9 cellular contexts compared by ENCODE assay signal in the genomic region with DNA sequence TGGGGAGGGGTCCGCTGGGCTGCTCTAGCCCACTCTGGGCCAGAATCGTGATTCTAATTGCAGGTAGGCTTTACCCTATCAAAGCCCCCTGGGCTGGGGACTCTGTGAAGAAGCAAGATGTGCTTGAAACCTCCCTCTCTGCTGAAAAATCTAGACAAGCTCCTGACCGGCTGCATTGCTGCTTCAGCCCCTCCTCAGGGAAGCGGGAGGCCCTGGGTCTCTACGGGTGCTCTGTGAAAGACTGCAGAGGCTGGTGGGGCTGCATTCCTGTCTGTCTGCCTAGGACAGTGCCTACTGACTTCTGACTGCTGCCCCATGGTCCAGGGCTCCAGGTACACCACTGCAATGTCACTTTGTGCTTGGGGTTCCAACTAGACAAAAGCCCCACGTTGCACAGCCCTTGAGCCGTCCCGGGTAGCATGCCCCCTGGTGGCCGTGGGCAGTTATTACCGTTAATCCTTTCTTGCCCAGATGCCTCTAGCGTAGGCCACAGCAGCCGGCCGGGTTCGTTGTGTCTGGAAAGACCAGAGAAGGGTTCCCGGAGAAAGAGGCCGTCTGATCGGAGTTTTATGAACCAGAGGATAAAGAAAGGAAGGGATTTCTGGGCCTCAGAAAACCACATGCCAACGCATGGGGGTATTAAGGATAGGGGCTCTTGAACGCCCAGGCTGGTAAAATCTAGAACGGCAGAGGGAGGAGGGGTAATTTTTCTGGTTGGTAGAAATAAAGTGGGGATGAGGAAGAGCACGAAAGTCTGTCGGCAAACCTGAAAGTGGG. TPM values are rescaled to one million over a fixed set of nuclear protein-coding genes. Genes with fewer than 3 reads are reported as not detected.
DNase-seq lines count a peak whose midpoint lies in the region; ATAC-seq and TF ChIP-seq lines count a peak whose summit lies in the region.
"Had no signal": no experiment of that assay in that cellular context is flagged by ENCODE, and none has a peak within 500 bp of the region (broad histone marks: within the 10 kb centered on the region; RNA-seq: fewer than 3 reads in every experiment).

No MANE protein-coding gene starts in this region.

- ATAC-seq in GM23338 (peak; percentile 90), natural killer cell (peak; percentile 53 to 78 (median 56)), thoracic aorta (ENCODE audit: insufficient number of reproducible peaks, low FRiP score, low read depth) (no peak)

- no peak for TF ChIP-seq POLR2A in sigmoid colon (IDR thresholded peaks at IDR 0.05)

- H3K27ac ChIP-seq in GM23338 (ENCODE audit: low read depth) (no peak overlapping the region), dorsolateral prefrontal cortex (no peak overlapping the region), thoracic aorta (no peak overlapping the region), sigmoid colon (no peak overlapping the region)

- H3K4me2 ChIP-seq in GM23338 = no peak overlapping the region

- intact Hi-C loops in dorsolateral prefrontal cortex (cut with DNase I) (loop anchor here in 1 of 2 donors (10.0 kb wide), 1 partner anchor 290 kb away; no protein-coding TSS in a partner anchor), natural killer cell (cut with micrococcal nuclease) (loop anchor here (2.0 to 10.0 kb wide), 2 partner anchors 292 to 1130 kb away; no protein-coding TSS in a partner anchor), sigmoid colon (cut with DNase I) (no loop called here)

- WGBS in sigmoid colon, 2 donors = 51 to 64% methylated on average over 22 of the region's 22 CpGs

- H3K4me1 ChIP-seq in GM23338 (ENCODE audit: insufficient read depth) = no peaks in the 10 kb centered on the region
- H3K4me1 ChIP-seq in thoracic aorta (ENCODE audit: control insufficient read depth in 1 of 2, low read depth in 2 of 2) = peaks cover 3 to 5% of the 10 kb centered on the region in 2 donors
- H3K4me1 ChIP-seq in sigmoid colon = no peaks in the 10 kb centered on the region

- DNase-seq in EH (ENCODE audit: low read depth) (peak; percentile 31), GM23338 (ENCODE audit: low spot score) (peak; percentile 86), NCI-H146 treated with DMSO at 0.1 percent for 48 hours (lab: John Stamatoyannopoulos, UW; ENCODE audit: unreplicated experiment) (peak; percentile 40), dorsolateral prefrontal cortex (peak in 2 of 10 donors; percentile 52 to 54), natural killer cell (peak; percentile 43), thoracic aorta (ENCODE audit: low spot score) (no peak), sigmoid colon (no peak)
- DNase-seq in activated CD4-positive, alpha-beta T cell treated with anti-CD3 and anti-CD28 coated beads for 48 hours = peak; percentile 74

- no peak overlapping the region for H3K4me3 Mint-ChIP-seq in GM23338
- no peak overlapping the region for H3K4me3 Mint-ChIP-seq in natural killer cell
- H3K4me3 Mint-ChIP-seq: activated naive CD4-positive, alpha-beta T cell treated with anti-CD3 and anti-CD28 coated beads, Interleukin-2, amount 50 U/mL, for 24 hours had no signal

- peak overlapping the region; percentile 84 for H2AFZ ChIP-seq in GM23338

- peaks cover 7% of the 10 kb centered on the region; the same call in 2 of the 3 replicates for H3K36me3 Mint-ChIP-seq in GM23338 (ENCODE audit: low read depth)
- no peaks in the 10 kb centered on the region for H3K36me3 Mint-ChIP-seq in natural killer cell
- H3K36me3 Mint-ChIP-seq: activated naive CD4-positive, alpha-beta T cell treated with anti-CD3 and anti-CD28 coated beads, Interleukin-2, amount 50 U/mL, for 24 hours had no signal

- no peaks in the 10 kb centered on the region for H3K79me2 ChIP-seq in GM23338 (replicated peaks; ENCODE audit: insufficient read depth)

- H3K4me3 ChIP-seq in GM23338 (no peak overlapping the region), dorsolateral prefrontal cortex (no peak overlapping the region), thoracic aorta (no peak overlapping the region), sigmoid colon (no peak overlapping the region)

- H3K9me3 ChIP-seq in thoracic aorta (no peaks in the 10 kb centered on the region), sigmoid colon (no peaks in the 10 kb centered on the region)

- H3K27me3 Mint-ChIP-seq in GM23338 (ENCODE audit: insufficient read depth, low read depth, poor library complexity) (peaks cover 10% of the 10 kb centered on the region), natural killer cell (ENCODE audit: low read depth in 2 of 2) (no peaks in the 10 kb centered on the region)

- no peaks in the 10 kb centered on the region for H3K9me2 ChIP-seq in GM23338 (ENCODE audit: insufficient read depth)

- H3K9me3 Mint-ChIP-seq in GM23338 = peaks cover 7% of the 10 kb centered on the region
- H3K9me3 Mint-ChIP-seq in natural killer cell = no peaks in the 10 kb centered on the region
- H3K9me3 Mint-ChIP-seq: activated naive CD4-positive, alpha-beta T cell treated with anti-CD3 and anti-CD28 coated beads, Interleukin-2, amount 50 U/mL, for 24 hours had no signal

- H3K4me1 Mint-ChIP-seq in GM23338 = no peaks in the 10 kb centered on the region
- no peaks in the 10 kb centered on the region for H3K4me1 Mint-ChIP-seq in natural killer cell
- H3K4me1 Mint-ChIP-seq: activated naive CD4-positive, alpha-beta T cell treated with anti-CD3 and anti-CD28 coated beads, Interleukin-2, amount 50 U/mL, for 24 hours had no signal

- no peak for TF ChIP-seq EP300 in sigmoid colon (IDR thresholded peaks at IDR 0.05)

- H3F3A ChIP-seq in GM23338 (replicated peaks; ENCODE audit: low read depth) = no peaks in the 10 kb centered on the region

- H3K27ac Mint-ChIP-seq in GM23338 (no peak overlapping the region), natural killer cell (no peak overlapping the region)
- H3K27ac Mint-ChIP-seq: activated naive CD4-positive, alpha-beta T cell treated with anti-CD3 and anti-CD28 coated beads, Interleukin-2, amount 50 U/mL, for 24 hours had no signal

- no peaks in the 10 kb centered on the region for H4K20me1 ChIP-seq in GM23338 (replicated peaks; ENCODE audit: insufficient read depth)

- H3K27me3 ChIP-seq in GM23338 (ENCODE audit: insufficient read depth) (no peaks in the 10 kb centered on the region), dorsolateral prefrontal cortex (peaks cover 0 to 4% (median 0%) of the 10 kb centered on the region in 45 donors), thoracic aorta (replicated peaks; ENCODE audit: insufficient read depth) (no peaks in the 10 kb centered on the region), sigmoid colon (no peaks in the 10 kb centered on the region)

- TF ChIP-seq CTCF in GM23338 (conservative IDR thresholded peaks at IDR 0.05; ENCODE audit: low read depth in 2 of 2) (peak; percentile 88 to 93), dorsolateral prefrontal cortex (IDR thresholded peaks at IDR 0.05 in 54 of 56, conservative IDR thresholded peaks at IDR 0.05 in 2 of 56; ENCODE audit: low read depth in 1 of 56, partially characterized antibody in 56 of 56) (peak in 55 of 56 donors; percentile 42 to 79 (median 65)), natural killer cell (IDR thresholded peaks at IDR 0.05) (peak; percentile 82), thoracic aorta (IDR thresholded peaks at IDR 0.05) (peak; percentile 41), sigmoid colon (IDR thresholded peaks at IDR 0.05) (peak in 2 of 4 experiments; percentile 14 to 27)

- no peaks in the 10 kb centered on the region for H3K36me3 ChIP-seq in GM23338 (ENCODE audit: insufficient read depth)
- H3K36me3 ChIP-seq in thoracic aorta = no peaks in the 10 kb centered on the region
- no peaks in the 10 kb centered on the region for H3K36me3 ChIP-seq in sigmoid colon

TF ChIP-seq in GM23338, 12 proteins besides CTCF, POLR2A, EP300 and RAD21:
- TF ChIP-seq STAT1 (IDR thresholded peaks at IDR 0.05; ENCODE audit: unreplicated experiment) (no peak), POLR2AphosphoS5 (IDR thresholded peaks at IDR 0.05; ENCODE audit: low read depth) (no peak)

RNA-seq across cellular contexts. Expression of a gene that starts 15.9 kb away (rescaled TPM):
- 0.69 and 1.2 TPM in 2 replicates for total RNA-seq in GM23338 (2014; rRNA removed; shearing (Covaris generic))
- polyA plus RNA-seq in GM23338 (2016; fragmentation: Nextera tagmentation; extraction: Ambion mirVana) (0.56 and 0.87 TPM in 2 replicates), sigmoid colon (not detected)
- total RNA-seq in dorsolateral prefrontal cortex (10 to 100 TPM in 41 of 120 experiments, 1 to 10 TPM in 79; 3.4 to 40.2 (median 8.5) TPM), natural killer cell (not detected), thoracic aorta (not detected), sigmoid colon (not detected)

RNA-seq across cellular contexts. Expression of a gene that starts 49.2 kb away (rescaled TPM):
- total RNA-seq in GM23338 (2014; rRNA removed; shearing (Covaris generic)) = 18.2 and 27.3 TPM in 2 replicates
- polyA plus RNA-seq in GM23338 (2016; fragmentation: Nextera tagmentation; extraction: Ambion mirVana) (7.5 and 8.6 TPM in 2 replicates), sigmoid colon (10 to 100 TPM in 1 of 3 donors, 1 to 10 TPM in 2; 1.4 to 16.4 (median 1.8) TPM)
- total RNA-seq in dorsolateral prefrontal cortex (10 to 100 TPM in 8 of 120 experiments, 1 to 10 TPM in 112; 1.0 to 15.2 (median 4.1) TPM), natural killer cell (1 to 10 TPM; 1.7 to 2.5 (median 2.0) TPM), thoracic aorta (10 to 100 TPM; 17.9 to 31.4 TPM), sigmoid colon (1 to 10 TPM; 1.5 to 6.9 (median 3.3) TPM)

Comparison
In these comparisons a context has a peak if more than half of its experiments do, and no peak if none do; other contexts are left out.
1. DNase-seq: peak in EH (single experiment), GM23338 (single experiment), NCI-H146 treated with DMSO at 0.1 percent for 48 hours (single experiment), activated CD4-positive, alpha-beta T cell treated with anti-CD3 and anti-CD28 coated beads for 48 hours (single experiment) and natural killer cell (single experiment); none in thoracic aorta (single experiment) and sigmoid colon (single experiment).